Comparison of ENCODE assay signal across 8 cellular contexts in the genomic region with DNA sequence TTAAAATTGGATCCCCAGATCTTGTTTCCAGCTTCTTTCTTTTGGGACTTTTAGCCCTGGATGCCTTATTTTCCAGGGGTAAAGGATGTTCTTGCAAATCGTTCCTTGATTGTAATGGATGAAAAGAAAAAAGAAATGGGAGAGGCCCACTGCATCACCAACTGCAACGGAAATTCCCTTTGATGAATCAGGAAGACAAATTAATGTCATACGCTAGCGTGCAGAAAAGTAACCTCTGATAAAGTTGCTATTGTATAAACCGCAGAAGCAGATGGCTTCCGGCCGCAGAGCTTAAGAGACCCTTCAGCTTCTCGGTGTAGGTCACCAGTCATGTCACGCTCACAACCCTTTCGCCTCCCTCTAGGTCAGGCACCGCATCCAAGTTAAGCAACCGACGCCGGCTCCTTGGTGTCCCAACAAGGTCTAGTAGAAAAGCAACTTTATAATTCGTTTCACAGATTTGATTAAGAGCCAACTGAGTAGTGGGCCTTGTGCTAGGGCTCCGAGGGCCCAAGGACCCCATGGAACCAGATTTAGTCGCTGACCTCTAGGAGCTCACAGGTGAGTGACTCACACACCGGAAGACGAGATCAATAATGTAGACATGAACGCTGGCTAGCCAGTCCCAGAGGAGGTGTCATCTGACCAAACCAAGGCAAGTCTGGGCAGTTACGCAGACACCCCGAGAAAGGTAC. TPM values are rescaled to one million over a fixed set of nuclear protein-coding genes. Genes with fewer than 3 reads are reported as not detected.
DNase-seq lines count a peak whose midpoint lies in the region; ATAC-seq, FAIRE-seq and TF ChIP-seq lines count a peak whose summit lies in the region.

No MANE protein-coding gene starts in this region.

- H3K4me3 ChIP-seq in astrocyte (ENCODE audit: insufficient read depth, low read depth, low read length) (peak overlapping the region; percentile 88), iPS-18a (ENCODE audit: low read length) (peak overlapping the region; percentile 88)

- peaks cover 58% of the 10 kb centered on the region for H3K4me1 Mint-ChIP-seq in T-helper 1 cell treated with Interleukin-12 subunit alpha and Interleukin-12 subunit beta and Interleukin-4 antibody, amounts not matched to agents 30 μg/mL and 1 μg/mL, for 36 hours (ENCODE audit: low read depth)
- peaks cover 40% of the 10 kb centered on the region for H3K4me1 Mint-ChIP-seq in astrocyte (ENCODE audit: low read depth, unreplicated experiment)

- peak overlapping the region; percentile 91 for H3K4me2 ChIP-seq in astrocyte (ENCODE audit: low read length)

- TF ChIP-seq CTCF in astrocyte (IDR thresholded peaks at IDR 0.05; ENCODE audit: insufficient read depth, low read depth, low read length), result no peak

- H3K27me3 Mint-ChIP-seq in T-helper 1 cell treated with Interleukin-12 subunit alpha and Interleukin-12 subunit beta and Interleukin-4 antibody, amounts not matched to agents 30 μg/mL and 1 μg/mL, for 36 hours (ENCODE audit: low read depth), result no peaks in the 10 kb centered on the region
- no peaks in the 10 kb centered on the region for H3K27me3 Mint-ChIP-seq in astrocyte (ENCODE audit: low read depth, unreplicated experiment)

- H3K9ac ChIP-seq in astrocyte (ENCODE audit: low read length) (peak overlapping the region; percentile 100), iPS-18a (ENCODE audit: low read length) (peak overlapping the region; percentile 99)

- peak; percentile 9 for FAIRE-seq in astrocyte (lab: Jason Lieb, UNC)

- H3K9me3 Mint-ChIP-seq in T-helper 1 cell treated with Interleukin-12 subunit alpha and Interleukin-12 subunit beta and Interleukin-4 antibody, amounts not matched to agents 30 μg/mL and 1 μg/mL, for 36 hours, result no peaks in the 10 kb centered on the region
- H3K9me3 Mint-ChIP-seq in astrocyte (ENCODE audit: unreplicated experiment), result no peaks in the 10 kb centered on the region

- peaks cover 38% of the 10 kb centered on the region for H3K79me2 ChIP-seq in astrocyte (ENCODE audit: insufficient read depth, low read length)

- peaks cover 36% of the 10 kb centered on the region for H3K4me1 ChIP-seq in astrocyte (ENCODE audit: insufficient read depth, low read length)
- H3K4me1 ChIP-seq in iPS-18a (ENCODE audit: control insufficient read depth, low read depth, low read length), result peaks cover 3% of the 10 kb centered on the region

- H3K36me3 ChIP-seq in astrocyte (ENCODE audit: insufficient read depth, low read length) (peaks cover 4% of the 10 kb centered on the region), iPS-18a (ENCODE audit: control insufficient read depth, low read depth, low read length) (peaks cover 4% of the 10 kb centered on the region)

- H4K20me1 ChIP-seq in astrocyte (ENCODE audit: insufficient read depth, low read length), result peaks cover 23% of the 10 kb centered on the region

- H3K36me3 Mint-ChIP-seq in T-helper 1 cell treated with Interleukin-12 subunit alpha and Interleukin-12 subunit beta and Interleukin-4 antibody, amounts not matched to agents 30 μg/mL and 1 μg/mL, for 36 hours (ENCODE audit: low read depth), result peaks cover 18% of the 10 kb centered on the region
- H3K36me3 Mint-ChIP-seq in astrocyte (ENCODE audit: low read depth, unreplicated experiment), result no peaks in the 10 kb centered on the region

- ATAC-seq in GM21381 (IDR thresholded peaks at IDR 0.05; ENCODE audit: unreplicated experiment), result peak; percentile 47

- H2AFZ ChIP-seq in astrocyte (ENCODE audit: low read depth, low read length), result peak overlapping the region; percentile 43

- DNase-seq in D341Med (ENCODE audit: low spot score) (peak; percentile 14), HT1080 (ENCODE audit: low read depth) (peak; percentile 81), astrocyte (ENCODE audit: low read depth) (peak; percentile 97), NCI-H1048 (lab: John Stamatoyannopoulos, UW) (no peak)
- DNase-seq in stimulated activated CD4-positive, alpha-beta T cell treated with anti-CD3 and anti-CD28 coated beads, Interleukin-15, amount 100 ng/mL, for 1 hour (ENCODE audit: low read depth in 1 of 2, low spot score in 1 of 2), result peak; percentile 53 to 57

- H3K27me3 ChIP-seq in astrocyte (ENCODE audit: insufficient read depth, low read length) (no peaks in the 10 kb centered on the region), iPS-18a (ENCODE audit: control insufficient read depth, insufficient read depth, low read length) (no peaks in the 10 kb centered on the region)

- H3K27ac Mint-ChIP-seq in T-helper 1 cell treated with Interleukin-12 subunit alpha and Interleukin-12 subunit beta and Interleukin-4 antibody, amounts not matched to agents 30 μg/mL and 1 μg/mL, for 36 hours, result peak overlapping the region; percentile 100
- H3K27ac Mint-ChIP-seq in astrocyte (ENCODE audit: unreplicated experiment), result peak overlapping the region; percentile 100

- H3K4me3 Mint-ChIP-seq in T-helper 1 cell treated with Interleukin-12 subunit alpha and Interleukin-12 subunit beta and Interleukin-4 antibody, amounts not matched to agents 30 μg/mL and 1 μg/mL, for 36 hours, result peak overlapping the region; percentile 95
- H3K4me3 Mint-ChIP-seq in astrocyte (ENCODE audit: unreplicated experiment), result peak overlapping the region; percentile 98

- H3K27ac ChIP-seq in astrocyte (ENCODE audit: low read depth, low read length) (peak overlapping the region; percentile 100), iPS-18a (ENCODE audit: low read length) (peak overlapping the region; percentile 86)

- H3K9me3 ChIP-seq in astrocyte (ENCODE audit: insufficient read depth, low read depth, low read length), result no peaks in the 10 kb centered on the region
- H3K9me3 ChIP-seq in iPS-18a (ENCODE audit: control insufficient read depth, low read depth, low read length), result no peaks in the 10 kb centered on the region

RNA-seq across cellular contexts. Expression of a gene that starts 1.3 kb away (rescaled TPM):
- 37.2 and 41.3 TPM in 2 replicates for total RNA-seq in HT1080 (2014; rRNA removed; shearing (Covaris generic))
- polyA plus RNA-seq in HT1080 (2015; cell fraction: cytosol; rRNA removed), result 40.5 and 50.6 TPM in 2 replicates
- polyA plus RNA-seq in HT1080 (2015; cell fraction: nucleus; rRNA removed), result 51.0 and 53.4 TPM in 2 replicates
- total RNA-seq in astrocyte, result 38.1 and 40.1 TPM in 2 replicates

RNA-seq across cellular contexts. Expression of a gene that starts 1.9 kb away (rescaled TPM):
- 22.3 and 24.7 TPM in 2 replicates for total RNA-seq in HT1080 (2014; rRNA removed; shearing (Covaris generic))
- 23.1 and 25.7 TPM in 2 replicates for polyA plus RNA-seq in HT1080 (2015; cell fraction: cytosol; rRNA removed)
- polyA plus RNA-seq in HT1080 (2015; cell fraction: nucleus; rRNA removed), result 19.5 and 24.6 TPM in 2 replicates
- 3.6 and 3.7 TPM in 2 replicates for total RNA-seq in astrocyte

RNA-seq across cellular contexts. Expression of a gene that starts 44.9 kb away (rescaled TPM):
- total RNA-seq in HT1080 (2014; rRNA removed; shearing (Covaris generic)), result 0.70 and 1.3 TPM in 2 replicates
- 0.23 and 0.40 TPM in 2 replicates for polyA plus RNA-seq in HT1080 (2015; cell fraction: cytosol; rRNA removed)
- polyA plus RNA-seq in HT1080 (2015; cell fraction: nucleus; rRNA removed), result 2.6 and 2.8 TPM in 2 replicates
- 1.4 and 1.7 TPM in 2 replicates for total RNA-seq in astrocyte
